In genomic region chr2:201452058-201452736, GRCh38 we compare ENCODE assay signal across 2 cellular contexts.
A peak's percentile ranks its signal among the peaks of the same experiment; 100 is the strongest.
TF ChIP-seq lines count a peak whose summit lies in the region.

No MANE protein-coding gene starts in this region.

TF ChIP-seq in IMR-90, 13 proteins besides CTCF, POLR2A, EP300 and RAD21:
- TF ChIP-seq MAZ (IDR thresholded peaks at IDR 0.05; ENCODE audit: borderline replicate concordance, low read depth, low read length) (no peak), FOS (IDR thresholded peaks at IDR 0.05; ENCODE audit: low read depth, low read length) (no peak), BHLHE40 (IDR thresholded peaks at IDR 0.05; ENCODE audit: low read depth, low read length) (no peak), CEBPB (IDR thresholded peaks at IDR 0.05; ENCODE audit: low read depth, low read length) (no peak), ELK1 (IDR thresholded peaks at IDR 0.05; ENCODE audit: borderline replicate concordance, low read depth, low read length) (no peak), SMC3 (IDR thresholded peaks at IDR 0.05; ENCODE audit: low read depth, low read length) (no peak), CHD1 (IDR thresholded peaks at IDR 0.05; ENCODE audit: low read depth, low read length) (no peak), MAFK (IDR thresholded peaks at IDR 0.05; ENCODE audit: low read depth, low read length) (no peak)

TF ChIP-seq in K562, 482 proteins besides CTCF, POLR2A, EP300 and RAD21 (continues in another document):
- TF ChIP-seq MAX (CRISPR knock-in tag; IDR thresholded peaks at IDR 0.05), result no peak
- TF ChIP-seq, protein P1, sequence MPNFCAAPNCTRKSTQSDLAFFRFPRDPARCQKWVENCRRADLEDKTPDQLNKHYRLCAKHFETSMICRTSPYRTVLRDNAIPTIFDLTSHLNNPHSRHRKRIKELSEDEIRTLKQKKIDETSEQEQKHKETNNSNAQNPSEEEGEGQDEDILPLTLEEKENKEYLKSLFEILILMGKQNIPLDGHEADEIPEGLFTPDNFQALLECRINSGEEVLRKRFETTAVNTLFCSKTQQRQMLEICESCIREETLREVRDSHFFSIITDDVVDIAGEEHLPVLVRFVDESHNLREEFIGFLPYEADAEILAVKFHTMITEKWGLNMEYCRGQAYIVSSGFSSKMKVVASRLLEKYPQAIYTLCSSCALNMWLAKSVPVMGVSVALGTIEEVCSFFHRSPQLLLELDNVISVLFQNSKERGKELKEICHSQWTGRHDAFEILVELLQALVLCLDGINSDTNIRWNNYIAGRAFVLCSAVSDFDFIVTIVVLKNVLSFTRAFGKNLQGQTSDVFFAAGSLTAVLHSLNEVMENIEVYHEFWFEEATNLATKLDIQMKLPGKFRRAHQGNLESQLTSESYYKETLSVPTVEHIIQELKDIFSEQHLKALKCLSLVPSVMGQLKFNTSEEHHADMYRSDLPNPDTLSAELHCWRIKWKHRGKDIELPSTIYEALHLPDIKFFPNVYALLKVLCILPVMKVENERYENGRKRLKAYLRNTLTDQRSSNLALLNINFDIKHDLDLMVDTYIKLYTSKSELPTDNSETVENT (CRISPR knock-in tag; IDR thresholded peaks at IDR 0.05), result no peak
- TF ChIP-seq ARNT (IDR thresholded peaks at IDR 0.05), result no peak
- no peak for TF ChIP-seq BDP1 (IDR thresholded peaks at IDR 0.05; ENCODE audit: insufficient read depth, insufficient read length)
- TF ChIP-seq, protein P2, sequence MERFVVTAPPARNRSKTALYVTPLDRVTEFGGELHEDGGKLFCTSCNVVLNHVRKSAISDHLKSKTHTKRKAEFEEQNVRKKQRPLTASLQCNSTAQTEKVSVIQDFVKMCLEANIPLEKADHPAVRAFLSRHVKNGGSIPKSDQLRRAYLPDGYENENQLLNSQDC (CRISPR knock-in tag; IDR thresholded peaks at IDR 0.05), result no peak
- peak; percentile 96 for TF ChIP-seq ZKSCAN1 (IDR thresholded peaks at IDR 0.05; ENCODE audit: low read depth, low read length)
- no peak for TF ChIP-seq ZNF165 (CRISPR knock-in tag; IDR thresholded peaks at IDR 0.05; ENCODE audit: borderline replicate concordance)
- no peak for TF ChIP-seq MTA2 (IDR thresholded peaks at IDR 0.05; ENCODE audit: low read depth)
- TF ChIP-seq ZNF347 (CRISPR knock-in tag; IDR thresholded peaks at IDR 0.05; ENCODE audit: low read depth), result no peak
- TF ChIP-seq U2AF1 (optimal IDR thresholded peaks at IDR 0.05; ENCODE audit: low read depth, low read length), result no peak
- TF ChIP-seq ZNF316 (IDR thresholded peaks at IDR 0.05), result no peak
- TF ChIP-seq POLR2H (tag; IDR thresholded peaks at IDR 0.05; ENCODE audit: low read depth), result no peak
- TF ChIP-seq NRF1 (conservative IDR thresholded peaks at IDR 0.05 in 1 of 2, IDR thresholded peaks at IDR 0.05 in 1 of 2), result no peak; a peak in 1 of 4 replicates
- TF ChIP-seq ZNF76 (CRISPR knock-in tag; IDR thresholded peaks at IDR 0.05; ENCODE audit: borderline replicate concordance), result no peak
- no peak for TF ChIP-seq ZNF217 (CRISPR knock-in tag; IDR thresholded peaks at IDR 0.05)
- TF ChIP-seq FOXO4 (CRISPR knock-in tag; IDR thresholded peaks at IDR 0.05), result no peak
- no peak for TF ChIP-seq CBX5 (IDR thresholded peaks at IDR 0.05; ENCODE audit: borderline replicate concordance, low read depth)
- no peak for TF ChIP-seq ESRRA (IDR thresholded peaks at IDR 0.05; ENCODE audit: borderline replicate concordance, low read depth)
- TF ChIP-seq KAT7 (CRISPR knock-in tag; IDR thresholded peaks at IDR 0.05; ENCODE audit: borderline replicate concordance), result no peak
- TF ChIP-seq ATF1 (CRISPR knock-in tag; IDR thresholded peaks at IDR 0.05), result no peak
- no peak for TF ChIP-seq ATF1 (tag; IDR thresholded peaks at IDR 0.05)
- no peak for TF ChIP-seq JUND (IDR thresholded peaks at IDR 0.05; ENCODE audit: borderline replicate concordance, low read depth, low read length)
- peak; percentile 42; the same call in 1 of the 3 replicates for TF ChIP-seq JUND (tag; IDR thresholded peaks at IDR 0.05; ENCODE audit: borderline replicate concordance, low read depth, low read length)
- TF ChIP-seq, protein P3, sequence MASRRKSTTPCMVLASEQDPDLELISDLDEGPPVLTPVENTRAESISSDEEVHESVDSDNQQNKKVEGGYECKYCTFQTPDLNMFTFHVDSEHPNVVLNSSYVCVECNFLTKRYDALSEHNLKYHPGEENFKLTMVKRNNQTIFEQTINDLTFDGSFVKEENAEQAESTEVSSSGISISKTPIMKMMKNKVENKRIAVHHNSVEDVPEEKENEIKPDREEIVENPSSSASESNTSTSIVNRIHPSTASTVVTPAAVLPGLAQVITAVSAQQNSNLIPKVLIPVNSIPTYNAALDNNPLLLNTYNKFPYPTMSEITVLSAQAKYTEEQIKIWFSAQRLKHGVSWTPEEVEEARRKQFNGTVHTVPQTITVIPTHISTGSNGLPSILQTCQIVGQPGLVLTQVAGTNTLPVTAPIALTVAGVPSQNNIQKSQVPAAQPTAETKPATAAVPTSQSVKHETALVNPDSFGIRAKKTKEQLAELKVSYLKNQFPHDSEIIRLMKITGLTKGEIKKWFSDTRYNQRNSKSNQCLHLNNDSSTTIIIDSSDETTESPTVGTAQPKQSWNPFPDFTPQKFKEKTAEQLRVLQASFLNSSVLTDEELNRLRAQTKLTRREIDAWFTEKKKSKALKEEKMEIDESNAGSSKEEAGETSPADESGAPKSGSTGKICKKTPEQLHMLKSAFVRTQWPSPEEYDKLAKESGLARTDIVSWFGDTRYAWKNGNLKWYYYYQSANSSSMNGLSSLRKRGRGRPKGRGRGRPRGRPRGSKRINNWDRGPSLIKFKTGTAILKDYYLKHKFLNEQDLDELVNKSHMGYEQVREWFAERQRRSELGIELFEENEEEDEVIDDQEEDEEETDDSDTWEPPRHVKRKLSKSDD (conservative IDR thresholded peaks at IDR 0.05; ENCODE audit: low read length), result no peak
- no peak for TF ChIP-seq ZNF23 (CRISPR knock-in tag; IDR thresholded peaks at IDR 0.05)
- TF ChIP-seq MYNN (IDR thresholded peaks at IDR 0.05), result no peak
- no peak for TF ChIP-seq MYNN (CRISPR knock-in tag; IDR thresholded peaks at IDR 0.05)
- TF ChIP-seq, protein P4, sequence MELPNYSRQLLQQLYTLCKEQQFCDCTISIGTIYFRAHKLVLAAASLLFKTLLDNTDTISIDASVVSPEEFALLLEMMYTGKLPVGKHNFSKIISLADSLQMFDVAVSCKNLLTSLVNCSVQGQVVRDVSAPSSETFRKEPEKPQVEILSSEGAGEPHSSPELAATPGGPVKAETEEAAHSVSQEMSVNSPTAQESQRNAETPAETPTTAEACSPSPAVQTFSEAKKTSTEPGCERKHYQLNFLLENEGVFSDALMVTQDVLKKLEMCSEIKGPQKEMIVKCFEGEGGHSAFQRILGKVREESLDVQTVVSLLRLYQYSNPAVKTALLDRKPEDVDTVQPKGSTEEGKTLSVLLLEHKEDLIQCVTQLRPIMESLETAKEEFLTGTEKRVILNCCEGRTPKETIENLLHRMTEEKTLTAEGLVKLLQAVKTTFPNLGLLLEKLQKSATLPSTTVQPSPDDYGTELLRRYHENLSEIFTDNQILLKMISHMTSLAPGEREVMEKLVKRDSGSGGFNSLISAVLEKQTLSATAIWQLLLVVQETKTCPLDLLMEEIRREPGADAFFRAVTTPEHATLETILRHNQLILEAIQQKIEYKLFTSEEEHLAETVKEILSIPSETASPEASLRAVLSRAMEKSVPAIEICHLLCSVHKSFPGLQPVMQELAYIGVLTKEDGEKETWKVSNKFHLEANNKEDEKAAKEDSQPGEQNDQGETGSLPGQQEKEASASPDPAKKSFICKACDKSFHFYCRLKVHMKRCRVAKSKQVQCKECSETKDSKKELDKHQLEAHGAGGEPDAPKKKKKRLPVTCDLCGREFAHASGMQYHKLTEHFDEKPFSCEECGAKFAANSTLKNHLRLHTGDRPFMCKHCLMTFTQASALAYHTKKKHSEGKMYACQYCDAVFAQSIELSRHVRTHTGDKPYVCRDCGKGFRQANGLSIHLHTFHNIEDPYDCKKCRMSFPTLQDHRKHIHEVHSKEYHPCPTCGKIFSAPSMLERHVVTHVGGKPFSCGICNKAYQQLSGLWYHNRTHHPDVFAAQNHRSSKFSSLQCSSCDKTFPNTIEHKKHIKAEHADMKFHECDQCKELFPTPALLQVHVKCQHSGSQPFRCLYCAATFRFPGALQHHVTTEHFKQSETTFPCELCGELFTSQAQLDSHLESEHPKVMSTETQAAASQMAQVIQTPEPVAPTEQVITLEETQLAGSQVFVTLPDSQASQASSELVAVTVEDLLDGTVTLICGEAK (IDR thresholded peaks at IDR 0.05), result peak; percentile 39; the same call in 1 of the 2 replicates
- TF ChIP-seq, protein P4 (CRISPR knock-in tag; IDR thresholded peaks at IDR 0.05), result no peak
- TF ChIP-seq, protein P5, sequence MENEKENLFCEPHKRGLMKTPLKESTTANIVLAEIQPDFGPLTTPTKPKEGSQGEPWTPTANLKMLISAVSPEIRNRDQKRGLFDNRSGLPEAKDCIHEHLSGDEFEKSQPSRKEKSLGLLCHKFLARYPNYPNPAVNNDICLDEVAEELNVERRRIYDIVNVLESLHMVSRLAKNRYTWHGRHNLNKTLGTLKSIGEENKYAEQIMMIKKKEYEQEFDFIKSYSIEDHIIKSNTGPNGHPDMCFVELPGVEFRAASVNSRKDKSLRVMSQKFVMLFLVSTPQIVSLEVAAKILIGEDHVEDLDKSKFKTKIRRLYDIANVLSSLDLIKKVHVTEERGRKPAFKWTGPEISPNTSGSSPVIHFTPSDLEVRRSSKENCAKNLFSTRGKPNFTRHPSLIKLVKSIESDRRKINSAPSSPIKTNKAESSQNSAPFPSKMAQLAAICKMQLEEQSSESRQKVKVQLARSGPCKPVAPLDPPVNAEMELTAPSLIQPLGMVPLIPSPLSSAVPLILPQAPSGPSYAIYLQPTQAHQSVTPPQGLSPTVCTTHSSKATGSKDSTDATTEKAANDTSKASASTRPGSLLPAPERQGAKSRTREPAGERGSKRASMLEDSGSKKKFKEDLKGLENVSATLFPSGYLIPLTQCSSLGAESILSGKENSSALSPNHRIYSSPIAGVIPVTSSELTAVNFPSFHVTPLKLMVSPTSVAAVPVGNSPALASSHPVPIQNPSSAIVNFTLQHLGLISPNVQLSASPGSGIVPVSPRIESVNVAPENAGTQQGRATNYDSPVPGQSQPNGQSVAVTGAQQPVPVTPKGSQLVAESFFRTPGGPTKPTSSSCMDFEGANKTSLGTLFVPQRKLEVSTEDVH (IDR thresholded peaks at IDR 0.05; ENCODE audit: low read depth, partially characterized antibody), result no peak
- TF ChIP-seq ZNF175 (CRISPR knock-in tag; IDR thresholded peaks at IDR 0.05; ENCODE audit: low read depth), result no peak
- TF ChIP-seq HLTF (IDR thresholded peaks at IDR 0.05), result no peak
- no peak for TF ChIP-seq ZNF41 (CRISPR knock-in tag; conservative IDR thresholded peaks at IDR 0.05)
- no peak for TF ChIP-seq HNRNPH1 (optimal IDR thresholded peaks at IDR 0.05; ENCODE audit: low read depth, low read length)
- TF ChIP-seq REST (CRISPR knock-in tag; IDR thresholded peaks at IDR 0.05; ENCODE audit: low read depth), result peak; percentile 6; the same call in 1 of the 2 replicates
